1 cellular context compared by ENCODE assay signal in genomic region chr22:42720263-42721044, GRCh38.
TF ChIP-seq lines count a peak whose summit lies in the region.

A4GALT (minus strand) TSS chr22:42720870; CDS start chr22:42693951, 26,919 bp downstream.

TF ChIP-seq in HEK293, 187 proteins besides CTCF, POLR2A, EP300 and RAD21 (continued from another document):
- peak; percentile 40; the same call in 1 of the 2 replicates for TF ChIP-seq PBX3 (CRISPR knock-in tag; IDR thresholded peaks at IDR 0.05)
- no peak for TF ChIP-seq SETDB1 (IDR thresholded peaks at IDR 0.05; ENCODE audit: insufficient read length, low read length)
- TF ChIP-seq ZSCAN23 (tag by site-specific recombination; IDR thresholded peaks at IDR 0.05): no peak
- TF ChIP-seq ZNF48 (tag by site-specific recombination; IDR thresholded peaks at IDR 0.05): no peak
- TF ChIP-seq KLF16 (tag by site-specific recombination; IDR thresholded peaks at IDR 0.05): no peak
- no peak for TF ChIP-seq ZBTB17 (tag by site-specific recombination; IDR thresholded peaks at IDR 0.05)
- no peak for TF ChIP-seq KLF9 (tag by site-specific recombination; IDR thresholded peaks at IDR 0.05; ENCODE audit: low read depth)
- 0 out of 2 replicates have a peak, but pooled peaks have one; percentile 22 for TF ChIP-seq ZNF600 (tag by site-specific recombination; IDR thresholded peaks at IDR 0.05)
- TF ChIP-seq PRDM4 (tag by site-specific recombination; IDR thresholded peaks at IDR 0.05): no peak
- no peak for TF ChIP-seq EGR2 (tag by site-specific recombination; IDR thresholded peaks at IDR 0.05; ENCODE audit: low read depth)
- no peak for TF ChIP-seq ZNF416 (tag by site-specific recombination; IDR thresholded peaks at IDR 0.05)
- no peak for TF ChIP-seq HOXD13 (CRISPR knock-in tag; IDR thresholded peaks at IDR 0.05; ENCODE audit: borderline replicate concordance)
- no peak for TF ChIP-seq ZNF792 (tag by site-specific recombination; IDR thresholded peaks at IDR 0.05)
- no peak for TF ChIP-seq ZSCAN5A (tag by site-specific recombination; IDR thresholded peaks at IDR 0.05)
- TF ChIP-seq REPIN1 (tag by site-specific recombination; IDR thresholded peaks at IDR 0.05; ENCODE audit: low read depth): no peak
- no peak for TF ChIP-seq ZBTB21 (tag by site-specific recombination; IDR thresholded peaks at IDR 0.05)
- TF ChIP-seq ZBTB26 (tag by site-specific recombination; optimal IDR thresholded peaks at IDR 0.05): peak; percentile 47
- no peak for TF ChIP-seq ZNF629 (tag by site-specific recombination; IDR thresholded peaks at IDR 0.05)
- no peak for TF ChIP-seq ZNF610 (tag by site-specific recombination; IDR thresholded peaks at IDR 0.05; ENCODE audit: borderline replicate concordance)
- no peak for TF ChIP-seq ZNF544 (tag by site-specific recombination; IDR thresholded peaks at IDR 0.05)
- 0 out of 2 replicates have a peak, but pooled peaks have one; percentile 23 for TF ChIP-seq PATZ1 (tag by site-specific recombination; IDR thresholded peaks at IDR 0.05)
- TF ChIP-seq ZNF155 (tag by site-specific recombination; IDR thresholded peaks at IDR 0.05): no peak
- no peak for TF ChIP-seq ZNF585B (tag by site-specific recombination; IDR thresholded peaks at IDR 0.05)
- no peak for TF ChIP-seq ZNF37A (tag by site-specific recombination; IDR thresholded peaks at IDR 0.05)
- no peak for TF ChIP-seq ZNF354C (tag by site-specific recombination; IDR thresholded peaks at IDR 0.05; ENCODE audit: borderline replicate concordance, low read depth)
- TF ChIP-seq ZBTB20 (tag by site-specific recombination; IDR thresholded peaks at IDR 0.05): peak; percentile 53; the same call in 1 of the 2 replicates
- TF ChIP-seq ZNF335 (tag by site-specific recombination; conservative IDR thresholded peaks at IDR 0.05): peak; percentile 82
- no peak for TF ChIP-seq ZNF664 (tag by site-specific recombination; IDR thresholded peaks at IDR 0.05)
- no peak for TF ChIP-seq ZNF132 (tag by site-specific recombination; IDR thresholded peaks at IDR 0.05; ENCODE audit: borderline replicate concordance)
- no peak for TF ChIP-seq ZSCAN30 (tag by site-specific recombination; IDR thresholded peaks at IDR 0.05)
- TF ChIP-seq ZFP3 (tag by site-specific recombination; IDR thresholded peaks at IDR 0.05; ENCODE audit: low read depth): no peak
- peak; percentile 21; the same call in 1 of the 2 replicates for TF ChIP-seq ZNF692 (tag by site-specific recombination; IDR thresholded peaks at IDR 0.05)
- peak; percentile 46; the same call in 1 of the 2 replicates for TF ChIP-seq KLF8 (tag by site-specific recombination; IDR thresholded peaks at IDR 0.05)
- no peak for TF ChIP-seq ZBTB11 (tag by site-specific recombination; conservative IDR thresholded peaks at IDR 0.05; ENCODE audit: low read depth)
- no peak for TF ChIP-seq ZNF837 (tag by site-specific recombination; IDR thresholded peaks at IDR 0.05)
- no peak for TF ChIP-seq KLF1 (tag by site-specific recombination; IDR thresholded peaks at IDR 0.05)
- no peak for TF ChIP-seq ZNF843 (tag by site-specific recombination; IDR thresholded peaks at IDR 0.05)
- TF ChIP-seq, protein P1, sequence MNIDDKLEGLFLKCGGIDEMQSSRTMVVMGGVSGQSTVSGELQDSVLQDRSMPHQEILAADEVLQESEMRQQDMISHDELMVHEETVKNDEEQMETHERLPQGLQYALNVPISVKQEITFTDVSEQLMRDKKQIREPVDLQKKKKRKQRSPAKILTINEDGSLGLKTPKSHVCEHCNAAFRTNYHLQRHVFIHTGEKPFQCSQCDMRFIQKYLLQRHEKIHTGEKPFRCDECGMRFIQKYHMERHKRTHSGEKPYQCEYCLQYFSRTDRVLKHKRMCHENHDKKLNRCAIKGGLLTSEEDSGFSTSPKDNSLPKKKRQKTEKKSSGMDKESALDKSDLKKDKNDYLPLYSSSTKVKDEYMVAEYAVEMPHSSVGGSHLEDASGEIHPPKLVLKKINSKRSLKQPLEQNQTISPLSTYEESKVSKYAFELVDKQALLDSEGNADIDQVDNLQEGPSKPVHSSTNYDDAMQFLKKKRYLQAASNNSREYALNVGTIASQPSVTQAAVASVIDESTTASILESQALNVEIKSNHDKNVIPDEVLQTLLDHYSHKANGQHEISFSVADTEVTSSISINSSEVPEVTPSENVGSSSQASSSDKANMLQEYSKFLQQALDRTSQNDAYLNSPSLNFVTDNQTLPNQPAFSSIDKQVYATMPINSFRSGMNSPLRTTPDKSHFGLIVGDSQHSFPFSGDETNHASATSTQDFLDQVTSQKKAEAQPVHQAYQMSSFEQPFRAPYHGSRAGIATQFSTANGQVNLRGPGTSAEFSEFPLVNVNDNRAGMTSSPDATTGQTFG (tag by site-specific recombination; IDR thresholded peaks at IDR 0.05; ENCODE audit: borderline replicate concordance): no peak
- TF ChIP-seq, protein P2, sequence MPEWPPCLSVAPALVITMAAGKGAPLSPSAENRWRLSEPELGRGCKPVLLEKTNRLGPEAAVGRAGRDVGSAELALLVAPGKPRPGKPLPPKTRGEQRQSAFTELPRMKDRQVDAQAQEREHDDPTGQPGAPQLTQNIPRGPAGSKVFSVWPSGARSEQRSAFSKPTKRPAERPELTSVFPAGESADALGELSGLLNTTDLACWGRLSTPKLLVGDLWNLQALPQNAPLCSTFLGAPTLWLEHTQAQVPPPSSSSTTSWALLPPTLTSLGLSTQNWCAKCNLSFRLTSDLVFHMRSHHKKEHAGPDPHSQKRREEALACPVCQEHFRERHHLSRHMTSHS (tag by site-specific recombination; IDR thresholded peaks at IDR 0.05): no peak
- TF ChIP-seq ZSCAN16 (tag by site-specific recombination; IDR thresholded peaks at IDR 0.05): no peak
- peak; percentile 34; the same call in 1 of the 2 replicates for TF ChIP-seq SP2 (tag by site-specific recombination; IDR thresholded peaks at IDR 0.05)
- TF ChIP-seq ZBTB8A (tag by site-specific recombination; IDR thresholded peaks at IDR 0.05): peak; percentile 60
- no peak for TF ChIP-seq SCRT2 (tag by site-specific recombination; IDR thresholded peaks at IDR 0.05)
- no peak for TF ChIP-seq ZNF24 (tag by site-specific recombination; IDR thresholded peaks at IDR 0.05)
- TF ChIP-seq ZFHX2 (tag by site-specific recombination; conservative IDR thresholded peaks at IDR 0.05): peak; percentile 34
- TF ChIP-seq GLIS1 (tag by site-specific recombination; IDR thresholded peaks at IDR 0.05): no peak
- no peak for TF ChIP-seq GLI4 (tag by site-specific recombination; IDR thresholded peaks at IDR 0.05)
- TF ChIP-seq MYNN (tag by site-specific recombination; IDR thresholded peaks at IDR 0.05; ENCODE audit: borderline replicate concordance): no peak
- no peak for TF ChIP-seq ZNF248 (tag by site-specific recombination; IDR thresholded peaks at IDR 0.05)
- no peak for TF ChIP-seq ZNF670 (tag by site-specific recombination; IDR thresholded peaks at IDR 0.05; ENCODE audit: low read depth)
- TF ChIP-seq ZNF621 (tag by site-specific recombination; IDR thresholded peaks at IDR 0.05): no peak
